In the genomic region with DNA sequence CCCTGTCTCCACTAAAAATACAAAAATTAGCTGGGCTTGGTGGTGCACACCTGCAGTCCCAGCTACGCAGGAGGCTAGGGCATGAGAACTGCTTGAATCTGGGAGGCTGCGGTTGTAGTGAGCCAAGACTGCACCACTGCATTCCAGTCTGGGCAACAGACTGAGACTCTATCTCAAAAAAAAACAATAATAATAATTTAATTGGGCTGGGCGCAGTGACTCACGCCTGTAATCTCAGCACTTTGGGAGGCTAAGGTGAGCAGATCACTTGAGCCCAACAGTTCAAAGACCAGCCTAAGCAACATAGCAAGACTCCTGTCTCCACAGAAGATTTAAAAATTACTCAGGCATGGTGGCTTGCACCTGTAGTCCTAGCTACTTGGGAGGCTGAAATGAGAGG, we compare ENCODE assay signal across 25 cellular contexts. TPM values are rescaled to one million over a fixed set of nuclear protein-coding genes. Genes with fewer than 3 reads are reported as not detected.
"Had no signal": no experiment of that assay in that cellular context is flagged by ENCODE, and none has a peak within 500 bp of the region (broad histone marks: within the 10 kb centered on the region; RNA-seq: fewer than 3 reads in every experiment).

No MANE protein-coding gene starts in this region.

- H3K9me3 ChIP-seq: breast epithelium, colonic mucosa, SJCRH30 had no signal

- H3K27ac ChIP-seq: breast epithelium, colonic mucosa, SJCRH30 had no signal

- DNase-seq: activated CD4-positive, alpha-beta memory T cell treated with anti-CD3 and anti-CD28 coated beads for 36 hours; activated CD4-positive, alpha-beta T cell treated with anti-CD3 and anti-CD28 coated beads for 1 hour; activated CD4-positive, alpha-beta T cell treated with anti-CD3 and anti-CD28 coated beads, Interleukin-2, amount 10 ng/mL, durations not matched to agents 24 days and 14 days; activated CD8-positive, alpha-beta memory T cell treated with anti-CD3 and anti-CD28 coated beads for 24 hours; activated gamma-delta T cell; activated naive CD4-positive, alpha-beta T cell treated with anti-CD3 and anti-CD28 coated beads for 36 hours; activated naive CD8-positive, alpha-beta T cell treated with anti-CD3 and anti-CD28 coated beads for 36 hours; activated T-cell treated with anti-CD3 and anti-CD28 coated beads for 4 hours; activated T-cell treated with anti-CD3 and anti-CD28 coated beads, Interleukin-2, amount 50 U/mL, for 48 hours; caudate nucleus; colonic mucosa; Kasumi-1; NCI-H1092; NCI-H1417 treated with DMSO at 0.1 percent for 48 hours; NCI-H1694; NCI-H2029; NCI-H446; NCI-H524; Right ventricle myocardium superior; SJCRH30 had no signal

- H3K4me3 ChIP-seq: breast epithelium, colonic mucosa, K562, SJCRH30 had no signal

- H3K4me1 ChIP-seq: breast epithelium, colonic mucosa had no signal

- H3K36me3 ChIP-seq: breast epithelium, colonic mucosa had no signal

- H3K27me3 ChIP-seq: breast epithelium, colonic mucosa, SJCRH30 had no signal

- ATAC-seq: activated T-helper 17 cell treated with anti-CD3 and anti-CD28 coated beads, Interleukin-2, amount 50 U/mL, for 72 hours; K562; SK-N-SH treated with all-trans-retinoic acid at 6 μM for 48 hours; WTC11 had no signal

RNA-seq across cellular contexts. Expression of gene NFE2, which starts 47.6 kb away (rescaled TPM):
- total RNA-seq: activated CD4-positive, alpha-beta memory T cell treated with anti-CD3 and anti-CD28 coated beads for 36 hours; activated CD4-positive, alpha-beta T cell treated with anti-CD3 and anti-CD28 coated beads, Interleukin-2, amount 10 ng/mL, durations not matched to agents 24 days and 14 days; activated naive CD4-positive, alpha-beta T cell treated with anti-CD3 and anti-CD28 coated beads for 36 hours; activated naive CD8-positive, alpha-beta T cell treated with anti-CD3 and anti-CD28 coated beads for 36 hours; activated T-helper 17 cell treated with anti-CD3 and anti-CD28 coated beads, Interleukin-2, amount 50 U/mL, for 72 hours; SJCRH30 had no signal
